In the genomic region with DNA sequence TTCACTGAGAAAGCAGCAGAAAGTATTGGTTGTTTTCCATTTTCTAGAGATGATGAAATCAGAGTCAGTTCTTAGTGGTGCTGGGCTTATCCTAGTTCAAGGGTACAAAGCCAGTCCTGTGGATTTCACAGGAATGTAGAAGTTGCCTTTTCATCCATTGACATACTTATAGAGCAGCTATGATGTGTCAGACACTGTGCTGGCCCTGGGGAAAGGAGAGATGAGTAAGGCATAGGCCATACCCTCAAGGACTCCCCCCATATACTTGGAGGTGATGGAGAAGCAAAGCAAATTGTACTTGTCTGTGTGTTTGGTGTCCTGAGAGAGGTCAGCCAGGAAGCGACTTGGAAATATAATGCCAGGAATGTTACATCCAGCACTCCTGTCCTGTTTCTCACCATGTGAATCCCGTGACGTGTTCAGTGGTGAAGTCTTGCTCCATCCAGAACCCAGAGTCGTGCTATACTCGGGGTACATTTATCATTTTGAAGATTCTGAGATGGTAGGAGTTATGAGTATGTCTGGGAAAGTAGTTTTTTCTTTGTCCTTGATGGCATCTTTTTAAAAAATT, we compare ENCODE assay signal across 25 cellular contexts. TPM values are rescaled to one million over a fixed set of nuclear protein-coding genes. Genes with fewer than 3 reads are reported as not detected.
DNase-seq lines count a peak whose midpoint lies in the region; ATAC-seq, FAIRE-seq and TF ChIP-seq lines count a peak whose summit lies in the region.
"Had no signal": no experiment of that assay in that cellular context is flagged by ENCODE, and none has a peak within 500 bp of the region (broad histone marks: within the 10 kb centered on the region; RNA-seq: fewer than 3 reads in every experiment).

No MANE protein-coding gene starts in this region.

- TF ChIP-seq CTCF in choroid plexus epithelial cell (conservative IDR thresholded peaks at IDR 0.05; ENCODE audit: low read depth, low read length) (no peak), gastrocnemius medialis (IDR thresholded peaks at IDR 0.05 in 4 of 5, conservative IDR thresholded peaks at IDR 0.05 in 1 of 5) (no peak), chondrocyte (IDR thresholded peaks at IDR 0.05) (no peak)

- POLR2A ChIA-PET in activated CD4-positive, alpha-beta memory T cell treated with anti-CD3 and anti-CD28 coated beads for 36 hours (lab: Charles Lee), result no interaction called here
- POLR2A ChIA-PET in activated CD4-positive, alpha-beta memory T cell treated with anti-CD3 and anti-CD28 coated beads, Interleukin-2, amount 10 ng/mL, durations not matched to agents 7 days and 5 days (lab: Charles Lee), result no interaction called here

- TF ChIP-seq POLR2A in H54 (IDR thresholded peaks at IDR 0.05; ENCODE audit: low read depth, low read length) (no peak), gastrocnemius medialis (IDR thresholded peaks at IDR 0.05) (no peak)

- in situ Hi-C loops in gastrocnemius medialis (cut with MboI; ENCODE audit: low sequenced_read_pairs in 4 of 4), result no loop called here

- H3K4me3 Mint-ChIP-seq in activated CD4-positive, alpha-beta memory T cell treated with anti-CD3 and anti-CD28 coated beads for 36 hours, result no peak overlapping the region
- H3K4me3 Mint-ChIP-seq in activated CD4-positive, alpha-beta memory T cell treated with anti-CD3 and anti-CD28 coated beads, Interleukin-2, amount 10 ng/mL, durations not matched to agents 7 days and 5 days, result no peak overlapping the region
- H3K4me3 Mint-ChIP-seq in chondrocyte (ENCODE audit: unreplicated experiment), result no peak overlapping the region
- H3K4me3 Mint-ChIP-seq: brain; stimulated activated naive CD8-positive, alpha-beta T cell treated with anti-CD3 and anti-CD28 coated beads, Interleukin-15, amount 100 ng/mL, for 72 hours; type B pancreatic cell had no signal

- no peak for DNase-seq in activated CD4-positive, alpha-beta memory T cell treated with anti-CD3 and anti-CD28 coated beads for 36 hours
- no peak for DNase-seq in activated CD4-positive, alpha-beta memory T cell treated with anti-CD3 and anti-CD28 coated beads, Interleukin-2, amount 10 ng/mL, durations not matched to agents 7 days and 5 days
- no peak for DNase-seq in H54 (ENCODE audit: insufficient read length, low spot score)
- DNase-seq in choroid plexus epithelial cell (ENCODE audit: low read depth), result peak; percentile 49
- no peak for DNase-seq in gastrocnemius medialis
- no peak for DNase-seq in NCI-H2171 treated with DMSO at 0.1 percent for 48 hours (lab: John Stamatoyannopoulos, UW)
- DNase-seq in chondrocyte (ENCODE audit: low spot score), result no peak
- DNase-seq: 8988T; activated T-cell treated with anti-CD3 and anti-CD28 coated beads, Interleukin-2, amount 50 U/mL, for 1 hour; AML-193; colonic mucosa; DMS153; GDM1; lower lobe of right lung; NCI-H1694 treated with DMSO at 0.1 percent for 48 hours; NCI-H69; Peyer's patch; SIG-M5; stimulated activated naive CD8-positive, alpha-beta T cell treated with anti-CD3 and anti-CD28 coated beads, Interleukin-15, amount 100 ng/mL, for 72 hours; SW 1271 had no signal

- no peaks in the 10 kb centered on the region for H3K9me3 ChIP-seq in gastrocnemius medialis
- H3K9me3 ChIP-seq: colonic mucosa, lower lobe of right lung, Peyer's patch had no signal

- intact Hi-C loops in activated CD4-positive, alpha-beta memory T cell treated with anti-CD3 and anti-CD28 coated beads for 36 hours (cut with micrococcal nuclease), result no loop called here
- intact Hi-C loops in gastrocnemius medialis (cut with DNase I; ENCODE audit: low total_unique reads), result no loop called here

- FAIRE-seq in H54 (lab: Jason Lieb, UNC), result peak; percentile 86

- H3K27ac Mint-ChIP-seq in activated CD4-positive, alpha-beta memory T cell treated with anti-CD3 and anti-CD28 coated beads for 36 hours, result peak overlapping the region; percentile 24
- H3K27ac Mint-ChIP-seq in activated CD4-positive, alpha-beta memory T cell treated with anti-CD3 and anti-CD28 coated beads, Interleukin-2, amount 10 ng/mL, durations not matched to agents 7 days and 5 days, result no peak overlapping the region
- H3K27ac Mint-ChIP-seq in chondrocyte (ENCODE audit: unreplicated experiment), result no peak overlapping the region
- H3K27ac Mint-ChIP-seq: progenitor cell of endocrine pancreas, type B pancreatic cell had no signal

- CTCF ChIA-PET in activated CD4-positive, alpha-beta memory T cell treated with anti-CD3 and anti-CD28 coated beads for 36 hours (lab: Charles Lee), result no interaction called here
- CTCF ChIA-PET in activated CD4-positive, alpha-beta memory T cell treated with anti-CD3 and anti-CD28 coated beads, Interleukin-2, amount 10 ng/mL, durations not matched to agents 7 days and 5 days (lab: Charles Lee), result interaction anchor here (0.8 kb wide), 1 partner anchor 69 kb away, joined by 4 read pairs; no protein-coding TSS in a partner anchor

- no peaks in the 10 kb centered on the region for H3K27me3 Mint-ChIP-seq in activated CD4-positive, alpha-beta memory T cell treated with anti-CD3 and anti-CD28 coated beads for 36 hours
- H3K27me3 Mint-ChIP-seq in activated CD4-positive, alpha-beta memory T cell treated with anti-CD3 and anti-CD28 coated beads, Interleukin-2, amount 10 ng/mL, durations not matched to agents 7 days and 5 days, result no peaks in the 10 kb centered on the region
- no peaks in the 10 kb centered on the region for H3K27me3 Mint-ChIP-seq in chondrocyte (ENCODE audit: low read depth)
- H3K27me3 Mint-ChIP-seq: progenitor cell of endocrine pancreas; stimulated activated naive CD8-positive, alpha-beta T cell treated with anti-CD3 and anti-CD28 coated beads, Interleukin-15, amount 100 ng/mL, for 72 hours; type B pancreatic cell had no signal

- peaks cover 31 to 44% of the 10 kb centered on the region in 2 donors for H3K4me1 ChIP-seq in gastrocnemius medialis
- H3K4me1 ChIP-seq: colonic mucosa, lower lobe of right lung had no signal

- peaks cover 0 to 59% of the 10 kb centered on the region in 2 donors for H3K36me3 ChIP-seq in gastrocnemius medialis

- H3K9me3 Mint-ChIP-seq in activated CD4-positive, alpha-beta memory T cell treated with anti-CD3 and anti-CD28 coated beads for 36 hours, result no peaks in the 10 kb centered on the region
- H3K9me3 Mint-ChIP-seq in activated CD4-positive, alpha-beta memory T cell treated with anti-CD3 and anti-CD28 coated beads, Interleukin-2, amount 10 ng/mL, durations not matched to agents 7 days and 5 days, result no peaks in the 10 kb centered on the region
- no peaks in the 10 kb centered on the region for H3K9me3 Mint-ChIP-seq in chondrocyte (ENCODE audit: low read depth)
- H3K9me3 Mint-ChIP-seq: stimulated activated naive CD8-positive, alpha-beta T cell treated with anti-CD3 and anti-CD28 coated beads, Interleukin-15, amount 100 ng/mL, for 72 hours; type B pancreatic cell had no signal

- H3K27ac ChIP-seq in gastrocnemius medialis, result peak overlapping the region; percentile 18 to 53 (median 36)
- H3K27ac ChIP-seq: colonic mucosa, lower lobe of right lung, Peyer's patch had no signal

- H3K4me3 ChIP-seq in choroid plexus epithelial cell (ENCODE audit: low read depth, low read length), result no peak overlapping the region
- H3K4me3 ChIP-seq in gastrocnemius medialis, result no peak overlapping the region
- H3K4me3 ChIP-seq: colonic mucosa, lower lobe of right lung, Peyer's patch had no signal

- H3K27me3 ChIP-seq in gastrocnemius medialis, result no peaks in the 10 kb centered on the region
- H3K27me3 ChIP-seq: colonic mucosa, Peyer's patch had no signal

- peaks cover 44% of the 10 kb centered on the region for H3K36me3 Mint-ChIP-seq in activated CD4-positive, alpha-beta memory T cell treated with anti-CD3 and anti-CD28 coated beads for 36 hours
- H3K36me3 Mint-ChIP-seq in activated CD4-positive, alpha-beta memory T cell treated with anti-CD3 and anti-CD28 coated beads, Interleukin-2, amount 10 ng/mL, durations not matched to agents 7 days and 5 days (ENCODE audit: low read depth), result peaks cover 61% of the 10 kb centered on the region
- H3K36me3 Mint-ChIP-seq in chondrocyte (ENCODE audit: low read depth), result peaks cover 36% of the 10 kb centered on the region

- peaks cover 31% of the 10 kb centered on the region for H3K4me1 Mint-ChIP-seq in activated CD4-positive, alpha-beta memory T cell treated with anti-CD3 and anti-CD28 coated beads for 36 hours (ENCODE audit: low read depth)
- H3K4me1 Mint-ChIP-seq in activated CD4-positive, alpha-beta memory T cell treated with anti-CD3 and anti-CD28 coated beads, Interleukin-2, amount 10 ng/mL, durations not matched to agents 7 days and 5 days, result peaks cover 34% of the 10 kb centered on the region
- H3K4me1 Mint-ChIP-seq in chondrocyte (ENCODE audit: low read depth), result peaks cover 17% of the 10 kb centered on the region

- peak; percentile 37 to 56 for ATAC-seq in gastrocnemius medialis
- no peak for ATAC-seq in HG02623 (IDR thresholded peaks at IDR 0.05; ENCODE audit: unreplicated experiment)
- ATAC-seq: activated CD4-positive, CD25-positive, alpha-beta regulatory T cell treated with anti-CD3 and anti-CD28 coated beads, Interleukin-2, amount 50 U/mL, for 24 hours; stimulated activated naive CD8-positive, alpha-beta T cell treated with anti-CD3 and anti-CD28 coated beads, Interleukin-15, amount 100 ng/mL, for 72 hours had no signal

RNA-seq across cellular contexts. Expression of a gene that starts 22.6 kb away (rescaled TPM):
- total RNA-seq in activated CD4-positive, alpha-beta memory T cell treated with anti-CD3 and anti-CD28 coated beads for 36 hours, result 10 to 100 TPM; 53.6 to 63.5 TPM
- 10 to 100 TPM; 82.3 to 89.9 TPM for total RNA-seq in activated CD4-positive, alpha-beta memory T cell treated with anti-CD3 and anti-CD28 coated beads, Interleukin-2, amount 10 ng/mL, durations not matched to agents 7 days and 5 days
- total RNA-seq in gastrocnemius medialis (10 to 100 TPM; 43.5 to 77.7 (median 46.8) TPM), chondrocyte (41.0 to 63.4 TPM (median 51.1 TPM) in 3 replicates)
